In the genomic region with DNA sequence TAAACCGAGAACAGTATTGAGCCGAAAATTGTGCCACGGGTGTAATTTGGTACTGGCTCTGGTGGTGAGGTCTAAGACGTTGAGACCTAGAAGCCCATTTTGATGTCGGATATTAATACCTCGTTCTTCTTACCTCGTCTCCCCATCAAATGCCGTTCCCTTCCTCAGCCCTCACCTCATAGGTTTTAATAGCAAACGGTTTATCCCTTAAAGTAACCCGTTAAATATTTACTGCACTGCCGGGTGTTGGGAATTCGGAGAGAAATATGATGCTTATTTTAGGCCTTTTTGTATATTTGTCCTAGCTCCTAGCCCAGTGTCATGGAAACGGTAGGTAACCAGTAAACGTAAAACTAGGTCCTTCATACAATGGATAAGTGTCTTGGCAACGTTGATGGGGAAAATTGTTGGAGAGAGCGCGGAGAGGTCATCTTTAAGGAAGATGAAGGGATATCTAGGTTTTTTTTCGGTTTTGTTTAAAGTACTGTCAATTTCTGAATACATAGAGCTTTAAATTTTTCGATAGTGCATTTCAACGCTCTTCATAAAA, we compare ENCODE assay signal across 8 cellular contexts. TPM values are rescaled to one million over a fixed set of nuclear protein-coding genes. Genes with fewer than 3 reads are reported as not detected.
DNase-seq lines count a peak whose midpoint lies in the region; ATAC-seq and TF ChIP-seq lines count a peak whose summit lies in the region.

No MANE protein-coding gene starts in this region.

- peaks cover 41 to 53% (median 48%) of the 10 kb centered on the region in 11 experiments for H4K20me1 ChIP-seq in BLaER1 treated with 17β-estradiol and CSF1 and Interleukin-3, amounts not matched to agents 10 nM and 100 nM

- H3K9me3 Mint-ChIP-seq in nephron progenitor cell = peaks cover 13% of the 10 kb centered on the region
- H3K9me3 Mint-ChIP-seq in stimulated activated naive B cell treated with anti-CD40 and anti-IgM and Interleukin-4, amounts not matched to agents 10 μg/mL and 1 μg/mL and 100 μg/mL, for 72 hours = no peaks in the 10 kb centered on the region

- H3K36me3 Mint-ChIP-seq in nephron progenitor cell (ENCODE audit: low read depth) = peaks cover 7% of the 10 kb centered on the region
- peaks cover 8 to 20% of the 10 kb centered on the region in 2 donors for H3K36me3 Mint-ChIP-seq in stimulated activated naive B cell treated with anti-CD40 and anti-IgM and Interleukin-4, amounts not matched to agents 10 μg/mL and 1 μg/mL and 100 μg/mL, for 72 hours

- no peaks in the 10 kb centered on the region for H3K27me3 ChIP-seq in BLaER1 treated with 17β-estradiol and CSF1 and Interleukin-3, amounts not matched to agents 10 nM and 100 nM
- H3K27me3 ChIP-seq in MG63 = no peaks in the 10 kb centered on the region
- H3K27me3 ChIP-seq in mononuclear cell (ENCODE audit: insufficient read depth, low read length) = no peaks in the 10 kb centered on the region

- H3K27ac ChIP-seq in BLaER1 treated with 17β-estradiol and CSF1 and Interleukin-3, amounts not matched to agents 10 nM and 100 nM = peak overlapping the region; percentile 97 to 99 (median 98)

- peaks cover 9 to 45% (median 39%) of the 10 kb centered on the region in 11 experiments; a peak in 21 of 22 replicates for H3K36me3 ChIP-seq in BLaER1 treated with 17β-estradiol and CSF1 and Interleukin-3, amounts not matched to agents 10 nM and 100 nM
- peaks cover 17% of the 10 kb centered on the region for H3K36me3 ChIP-seq in MG63

- H3K27me3 Mint-ChIP-seq in nephron progenitor cell (ENCODE audit: low read depth, poor library complexity) = no peaks in the 10 kb centered on the region
- H3K27me3 Mint-ChIP-seq in stimulated activated naive B cell treated with anti-CD40 and anti-IgM and Interleukin-4, amounts not matched to agents 10 μg/mL and 1 μg/mL and 100 μg/mL, for 72 hours = no peaks in the 10 kb centered on the region

- H3K27ac Mint-ChIP-seq in nephron progenitor cell = no peak overlapping the region
- H3K27ac Mint-ChIP-seq in stimulated activated naive B cell treated with anti-CD40 and anti-IgM and Interleukin-4, amounts not matched to agents 10 μg/mL and 1 μg/mL and 100 μg/mL, for 72 hours = no peak overlapping the region

- H3K4me2 ChIP-seq in BLaER1 treated with 17β-estradiol and CSF1 and Interleukin-3, amounts not matched to agents 10 nM and 100 nM = peak overlapping the region; percentile 81 to 97 (median 91)

- H3K9me3 ChIP-seq in BLaER1 treated with 17β-estradiol and CSF1 and Interleukin-3, amounts not matched to agents 10 nM and 100 nM (replicated peaks in 1 of 11) = peaks cover 0 to 4% (median 0%) of the 10 kb centered on the region in 11 experiments; a peak in 2 of 22 replicates
- H3K9me3 ChIP-seq in MG63 (no peaks in the 10 kb centered on the region), mononuclear cell (ENCODE audit: low read depth, low read length) (no peaks in the 10 kb centered on the region)

- DNase-seq in MG63 (no peak), choroid plexus epithelial cell (ENCODE audit: low read depth) (peak; percentile 38), nephron progenitor cell (no peak), NCI-H1436 (lab: John Stamatoyannopoulos, UW) (no peak)
- DNase-seq in stimulated activated naive B cell treated with anti-CD40 and anti-IgM and Interleukin-4, amounts not matched to agents 10 μg/mL and 1 μg/mL and 100 μg/mL, for 72 hours = no peak

- no peak overlapping the region for H3K4me3 Mint-ChIP-seq in nephron progenitor cell
- H3K4me3 Mint-ChIP-seq in stimulated activated naive B cell treated with anti-CD40 and anti-IgM and Interleukin-4, amounts not matched to agents 10 μg/mL and 1 μg/mL and 100 μg/mL, for 72 hours = no peak overlapping the region

- ATAC-seq in stimulated activated naive B cell treated with anti-CD40 and anti-IgM and Interleukin-4, amounts not matched to agents 10 μg/mL and 1 μg/mL and 100 μg/mL, for 72 hours (replicated peaks) = no peak
- ATAC-seq in GM19351 (IDR thresholded peaks at IDR 0.05; ENCODE audit: unreplicated experiment) = no peak

- H3K4me1 ChIP-seq in BLaER1 treated with 17β-estradiol and CSF1 and Interleukin-3, amounts not matched to agents 10 nM and 100 nM = peaks cover 19 to 50% (median 39%) of the 10 kb centered on the region in 10 experiments
- H3K4me1 ChIP-seq in mononuclear cell (ENCODE audit: insufficient read depth, low read length) = peaks cover 36% of the 10 kb centered on the region

- TF ChIP-seq CTCF in choroid plexus epithelial cell (conservative IDR thresholded peaks at IDR 0.05; ENCODE audit: low read depth, low read length) (no peak), nephron progenitor cell (IDR thresholded peaks at IDR 0.05) (no peak)

- H3K9ac ChIP-seq in BLaER1 treated with 17β-estradiol and CSF1 and Interleukin-3, amounts not matched to agents 10 nM and 100 nM = peak overlapping the region; percentile 97 to 99 (median 99)

- H3K4me3 ChIP-seq in BLaER1 treated with 17β-estradiol and CSF1 and Interleukin-3, amounts not matched to agents 10 nM and 100 nM = peak overlapping the region; percentile 74 to 85 (median 78)
- H3K4me3 ChIP-seq in MG63 (peak overlapping the region; percentile 87), choroid plexus epithelial cell (ENCODE audit: low read depth, low read length) (peak overlapping the region; percentile 85), mononuclear cell (ENCODE audit: low read length) (peak overlapping the region; percentile 87)

- peaks cover 21% of the 10 kb centered on the region for H3K4me1 Mint-ChIP-seq in nephron progenitor cell
- peaks cover 12 to 30% of the 10 kb centered on the region in 2 donors for H3K4me1 Mint-ChIP-seq in stimulated activated naive B cell treated with anti-CD40 and anti-IgM and Interleukin-4, amounts not matched to agents 10 μg/mL and 1 μg/mL and 100 μg/mL, for 72 hours

RNA-seq across cellular contexts. Expression of gene C11orf58, which starts 1.0 kb away (rescaled TPM):
- total RNA-seq in MG63 (2014; rRNA removed; shearing (Covaris generic); ENCODE audit: low replicate concordance) = 165 and 220 TPM in 2 replicates
- 205 TPM for total RNA-seq in mononuclear cell
